1 cellular context compared by ENCODE assay signal in genomic region chr10:124739996-124740373, GRCh38.
TF ChIP-seq lines count a peak whose summit lies in the region.

No MANE protein-coding gene starts in this region.

TF ChIP-seq in GM12878, 131 proteins besides CTCF, POLR2A, EP300 and RAD21:
- TF ChIP-seq EGR1 (IDR thresholded peaks at IDR 0.05; ENCODE audit: borderline replicate concordance in 1 of 2, low read depth in 2 of 2, low read length in 2 of 2) (no peak), YY1 (IDR thresholded peaks at IDR 0.05; ENCODE audit: low read depth, low read length) (no peak), POLR2AphosphoS2 (IDR thresholded peaks at IDR 0.05; ENCODE audit: low read depth, low read length) (no peak), IKZF2 (IDR thresholded peaks at IDR 0.05) (0 out of 4 replicates have a peak, but pooled peaks of 1 of the 2 experiments have one; percentile 6), RELA (IDR thresholded peaks at IDR 0.05; ENCODE audit: borderline replicate concordance, partially characterized antibody) (no peak), NR2C2 (IDR thresholded peaks at IDR 0.05; ENCODE audit: borderline replicate concordance, control insufficient read depth, insufficient read length, low read depth) (no peak), ZNF687 (IDR thresholded peaks at IDR 0.05) (0 out of 2 replicates have a peak, but pooled peaks have one; percentile 11), MXI1 (IDR thresholded peaks at IDR 0.05; ENCODE audit: low read depth, low read length) (no peak), TCF12 (IDR thresholded peaks at IDR 0.05; ENCODE audit: low read depth, low read length) (no peak), RBBP5 (conservative IDR thresholded peaks at IDR 0.05) (no peak), RUNX3 (IDR thresholded peaks at IDR 0.05; ENCODE audit: low read length) (peak; percentile 34; the same call in 1 of the 2 replicates)
TF ChIP-seq in GM12878: peak in this region for 3.
